ENCODE assay signal across 21 cellular contexts in genomic region chr16:1375741-1376410, GRCh38. TPM values are rescaled to one million over a fixed set of nuclear protein-coding genes. Genes with fewer than 3 reads are reported as not detected.
DNase-seq lines count a peak whose midpoint lies in the region; ATAC-seq, FAIRE-seq and TF ChIP-seq lines count a peak whose summit lies in the region.
"Had no signal": no experiment of that assay in that cellular context is flagged by ENCODE, and none has a peak within 500 bp of the region (broad histone marks: within the 10 kb centered on the region; RNA-seq: fewer than 3 reads in every experiment).

No MANE protein-coding gene starts in this region.

- H3K4me2 ChIP-seq in Karpas-422 (ENCODE audit: low read depth, low read length, poor library complexity, severe bottlenecking) (no peak overlapping the region), GM12878 (ENCODE audit: control insufficient read depth, insufficient read depth) (no peak overlapping the region)

- H2AFZ ChIP-seq in Karpas-422 (ENCODE audit: low read length), result no peak overlapping the region
- H2AFZ ChIP-seq in GM12878 (ENCODE audit: control insufficient read depth, low read depth, low read length), result no peak overlapping the region
- H2AFZ ChIP-seq: GM23248 had no signal

- peaks cover 51% of the 10 kb centered on the region for H3K36me3 Mint-ChIP-seq in stimulated activated effector memory CD8-positive, alpha-beta T cell treated with anti-CD3 and anti-CD28 coated beads, Interleukin-12 subunit alpha, Interleukin-12 subunit beta, amount 100 ng/mL, for 72 hours

- CTCF ChIA-PET in HEK293 (lab: Yijun Ruan, JAX) (interaction anchor here (3.4 kb wide), 1 partner anchor 12 kb away, joined by 30 read pairs; no protein-coding TSS in a partner anchor), GM12878 (lab: Yijun Ruan, JAX) (no interaction called here)

- no peaks in the 10 kb centered on the region for H3K9me3 Mint-ChIP-seq in stimulated activated effector memory CD8-positive, alpha-beta T cell treated with anti-CD3 and anti-CD28 coated beads, Interleukin-12 subunit alpha, Interleukin-12 subunit beta, amount 100 ng/mL, for 72 hours
- H3K9me3 Mint-ChIP-seq: CD4-positive, alpha-beta T cell; T-helper 1 cell treated with Interleukin-12 subunit alpha and Interleukin-12 subunit beta and Interleukin-4 antibody, amounts not matched to agents 30 μg/mL and 1 μg/mL, for 36 hours had no signal

- in situ Hi-C loops in GM12878 (cut with MboI), result no loop called here

- POLR2A ChIA-PET in HEK293 (lab: Yijun Ruan, JAX) (no interaction called here), GM12878 (lab: Charles Lee) (no interaction called here)

- RAD21 ChIA-PET in GM12878 (lab: Charles Lee; ENCODE audit: unreplicated experiment), result no interaction called here

- BruUV-seq in GM12878 (replicated peaks; lab: Mats Ljungman, UMichigan), result no TSS peak

- H3K9me3 ChIP-seq in HEK293 (ENCODE audit: control insufficient read depth, insufficient read depth, low read depth, low read length) (no peaks in the 10 kb centered on the region), Karpas-422 (ENCODE audit: low read length) (no peaks in the 10 kb centered on the region), GM12878 (replicated peaks; ENCODE audit: control insufficient read depth, insufficient read depth, low read length) (no peaks in the 10 kb centered on the region)
- H3K9me3 ChIP-seq: HAP-1, MG63, Peyer's patch had no signal

- no peak overlapping the region for H3K4me3 Mint-ChIP-seq in stimulated activated effector memory CD8-positive, alpha-beta T cell treated with anti-CD3 and anti-CD28 coated beads, Interleukin-12 subunit alpha, Interleukin-12 subunit beta, amount 100 ng/mL, for 72 hours
- H3K4me3 Mint-ChIP-seq: CD4-positive, alpha-beta T cell; T-helper 1 cell treated with Interleukin-12 subunit alpha and Interleukin-12 subunit beta and Interleukin-4 antibody, amounts not matched to agents 30 μg/mL and 1 μg/mL, for 36 hours had no signal

- no peak for TF ChIP-seq CTCF in HEK293 (tag by site-specific recombination; IDR thresholded peaks at IDR 0.05)
- TF ChIP-seq CTCF in GM12878 (IDR thresholded peaks at IDR 0.05 in 2 of 3, conservative IDR thresholded peaks at IDR 0.05 in 1 of 3; ENCODE audit: control insufficient read depth in 2 of 3, extremely low read depth in 1 of 3, insufficient read depth in 1 of 3, low read depth in 3 of 3, low read length in 3 of 3), result no peak

- intact Hi-C loops in GM12878 (cut with micrococcal nuclease; ENCODE audit: unreplicated experiment), result no loop called here

- peaks cover 18% of the 10 kb centered on the region for H3K79me2 ChIP-seq in Karpas-422 (ENCODE audit: low read length)
- H3K79me2 ChIP-seq in GM12878 (ENCODE audit: control insufficient read depth, insufficient read depth, low read length), result peaks cover 18% of the 10 kb centered on the region

- H3K4me1 ChIP-seq in HEK293 (ENCODE audit: control insufficient read depth, insufficient read depth, low read length) (0 out of 2 replicates have a peak, but pooled peaks cover 3% of the 10 kb centered on the region), Karpas-422 (ENCODE audit: low read length) (peaks cover 14% of the 10 kb centered on the region), GM12878 (ENCODE audit: control insufficient read depth, insufficient read depth, low read length) (peaks cover 8% of the 10 kb centered on the region; the same call in 1 of the 2 replicates)

- no peaks in the 10 kb centered on the region for H3K9me2 ChIP-seq in Karpas-422 (replicated peaks; ENCODE audit: insufficient read depth, low read length)

- peak; percentile 22; the same call in 1 of the 2 replicates for TF ChIP-seq POLR2A in GM12878 (IDR thresholded peaks at IDR 0.05; ENCODE audit: low read depth, low read length)

- H3K36me3 ChIP-seq in HEK293 (ENCODE audit: control insufficient read depth in 2 of 2, insufficient read depth in 1 of 2, low read length in 2 of 2) (peaks cover 0 to 22% of the 10 kb centered on the region in 2 experiments; a peak in 1 of 3 replicates), Karpas-422 (ENCODE audit: insufficient read depth, low read length) (no peaks in the 10 kb centered on the region), GM12878 (ENCODE audit: control insufficient read depth in 2 of 2, insufficient read depth in 2 of 2, low read length in 1 of 2) (no peaks in the 10 kb centered on the region; a peak in 3 of 4 replicates)

- TF ChIP-seq EP300 in GM12878 (IDR thresholded peaks at IDR 0.05; ENCODE audit: borderline replicate concordance in 1 of 2, control insufficient read depth in 1 of 2, low read depth in 2 of 2, low read length in 2 of 2), result no peak

- H3K4me3 ChIP-seq in HEK293 (ENCODE audit: low read depth, low read length), result no peak overlapping the region
- no peak overlapping the region for H3K4me3 ChIP-seq in Karpas-422 (ENCODE audit: low read length)
- H3K4me3 ChIP-seq in GM12878, result no peak overlapping the region
- H3K4me3 ChIP-seq: GM23248, HAP-1, MG63, Peyer's patch, SJSA1 had no signal

- H4K20me1 ChIP-seq in Karpas-422 (ENCODE audit: insufficient read depth, low read depth, low read length) (peaks cover 5% of the 10 kb centered on the region; the same call in 1 of the 2 replicates), GM12878 (ENCODE audit: control insufficient read depth, insufficient read depth) (no peaks in the 10 kb centered on the region)

- WGBS in GM12878 (ENCODE audit: insufficient coverage, insufficient replicate concordance, low lambda C conversion rate, missing lambda C conversion rate), result 96% methylated on average over 15 of the region's 19 CpGs

- SMC1A ChIA-PET in GM12878 (lab: Charles Lee; ENCODE audit: uncharacterized antibody, unreplicated experiment), result no interaction called here

- peaks cover 22% of the 10 kb centered on the region for H3K4me1 Mint-ChIP-seq in stimulated activated effector memory CD8-positive, alpha-beta T cell treated with anti-CD3 and anti-CD28 coated beads, Interleukin-12 subunit alpha, Interleukin-12 subunit beta, amount 100 ng/mL, for 72 hours

- H3K27ac Mint-ChIP-seq in stimulated activated effector memory CD8-positive, alpha-beta T cell treated with anti-CD3 and anti-CD28 coated beads, Interleukin-12 subunit alpha, Interleukin-12 subunit beta, amount 100 ng/mL, for 72 hours, result peak overlapping the region; percentile 81
- H3K27ac Mint-ChIP-seq: CD4-positive, alpha-beta T cell; T-helper 1 cell treated with Interleukin-12 subunit alpha and Interleukin-12 subunit beta and Interleukin-4 antibody, amounts not matched to agents 30 μg/mL and 1 μg/mL, for 36 hours had no signal

- FAIRE-seq in GM12878 (lab: Jason Lieb, UNC), result no peak

- no peak for TF ChIP-seq RAD21 in GM12878 (IDR thresholded peaks at IDR 0.05; ENCODE audit: insufficient read depth, low read depth, low read length)

- H3K27me3 ChIP-seq in Karpas-422 (ENCODE audit: low read length), result no peaks in the 10 kb centered on the region
- no peaks in the 10 kb centered on the region for H3K27me3 ChIP-seq in GM12878 (replicated peaks in 1 of 2; ENCODE audit: control insufficient read depth in 2 of 2, insufficient read depth in 2 of 2, low read length in 1 of 2)
- H3K27me3 ChIP-seq: MG63, Peyer's patch, SJSA1 had no signal

- no peak for ATAC-seq in GM12878
- no peak for ATAC-seq in stimulated activated effector memory CD8-positive, alpha-beta T cell treated with anti-CD3 and anti-CD28 coated beads, Interleukin-12 subunit alpha, Interleukin-12 subunit beta, amount 100 ng/mL, for 72 hours
- no peak for ATAC-seq in GM21723 (IDR thresholded peaks at IDR 0.05; ENCODE audit: unreplicated experiment)

- H3K27ac ChIP-seq in HEK293 (ENCODE audit: extremely low read depth, low read depth, low read length) (no peak overlapping the region), Karpas-422 (ENCODE audit: low read length) (no peak overlapping the region), GM12878 (ENCODE audit: control insufficient read depth, insufficient read depth) (no peak overlapping the region)
- H3K27ac ChIP-seq: GM23248, Peyer's patch, SJSA1 had no signal

- peak; percentile 38 for DNase-seq in Karpas-422
- no peak for DNase-seq in GM12878 (ENCODE audit: low read depth, low spot score)
- DNase-seq in stimulated activated effector memory CD8-positive, alpha-beta T cell treated with anti-CD3 and anti-CD28 coated beads, Interleukin-12 subunit alpha, Interleukin-12 subunit beta, amount 100 ng/mL, for 72 hours (ENCODE audit: low spot score in 2 of 2), result no peak
- no peak for DNase-seq in NCI-H2107 (lab: John Stamatoyannopoulos, UW)
- DNase-seq in putamen (ENCODE audit: low spot score), result no peak
- DNase-seq: CD4-positive, alpha-beta T cell; COR-L47; DMS79 treated with DMSO at 0.1 percent for 48 hours; GM23248; MG63; NCI-H1417; NCI-H187; NCI-H446 treated with DMSO at 0.1 percent for 48 hours; NCI-H748 treated with DMSO at 0.1 percent for 48 hours; NK-92 treated with Interleukin-12 subunit alpha and Interleukin-12 subunit beta, amount 100 ng/mL, for 24 hours; Peyer's patch had no signal

- no peak overlapping the region for H3K9ac ChIP-seq in Karpas-422 (ENCODE audit: low read length)
- no peak overlapping the region for H3K9ac ChIP-seq in GM12878 (ENCODE audit: control insufficient read depth, insufficient read depth, low read length)
- H3K9ac ChIP-seq: GM23248 had no signal

RNA-seq across cellular contexts. Expression of gene GNPTG, which starts 24.1 kb away (rescaled TPM):
- 19.6 and 39.1 TPM in 2 replicates for total RNA-seq in Karpas-422 (2014; rRNA removed; shearing (Covaris generic); ENCODE audit: low replicate concordance)
- total RNA-seq in GM12878 (2013; cell fraction: nucleolus; rRNA removed), result 14.1 and 16.1 TPM in 2 replicates
- total RNA-seq in GM12878 (2014; rRNA removed), result 19.8 and 21.9 TPM in 2 replicates
- 10.7 TPM in 2 replicates for total RNA-seq in GM12878 (2014; rRNA removed; fragmentation: Illumina TruSeq; extraction: Trizol)
- 23.6 and 25.3 TPM in 2 replicates for total RNA-seq in GM12878 (2021)
- 8.7 TPM for polyA plus RNA-seq in GM12878 (2011; ENCODE audit: low read depth)
- polyA plus RNA-seq in GM12878 (2011; rRNA removed), result 9.5 and 19.9 TPM in 2 replicates
- polyA plus RNA-seq in GM12878 (2011; cell fraction: cytosol; rRNA removed), result 27.0 and 37.0 TPM in 2 replicates
- 63.8 and 81.0 TPM in 2 replicates for polyA plus RNA-seq in GM12878 (2011; cell fraction: nucleus; rRNA removed)
- polyA plus RNA-seq in GM12878 (2012), result 21.9 and 23.7 TPM in 2 replicates
- 2.5 and 7.9 TPM in 2 replicates for polyA plus RNA-seq in GM12878 (2014; fragmentation: Illumina TruSeq; extraction: Trizol)
- polyA plus RNA-seq in GM12878 (2014; fragmentation: Nextera tagmentation; extraction: Ambion mirVana), result 1 to 10 TPM in 1 of 2 experiments, under 1 TPM in 1; 0.80 to 2.4 TPM
- polyA plus RNA-seq in GM12878 (2014; rRNA removed), result 29.9 and 36.9 TPM in 2 replicates
- 10 to 100 TPM; 25.9 to 32.6 TPM for polyA plus RNA-seq in GM12878 (2016; fragmentation: Nextera tagmentation; extraction: Ambion mirVana)
- 7.9 and 8.0 TPM in 2 replicates for polyA minus RNA-seq in GM12878 (2011; rRNA and poly(A)+ RNA removed)
- polyA minus RNA-seq in GM12878 (2011; cell fraction: cytosol; rRNA and poly(A)+ RNA removed), result 7.3 and 8.2 TPM in 2 replicates
- polyA minus RNA-seq in GM12878 (2011; cell fraction: nucleus; rRNA and poly(A)+ RNA removed), result 6.5 and 16.5 TPM in 2 replicates

RNA-seq across cellular contexts. Expression of gene TSR3, which starts 24.2 kb away (rescaled TPM):
- total RNA-seq in Karpas-422 (2014; rRNA removed; shearing (Covaris generic); ENCODE audit: low replicate concordance), result 20.1 and 70.0 TPM in 2 replicates
- total RNA-seq in GM12878 (2013; cell fraction: nucleolus; rRNA removed), result 6.0 and 6.3 TPM in 2 replicates
- total RNA-seq in GM12878 (2014; rRNA removed) (72.7 and 73.7 TPM in 2 replicates), GM12878 (2014; rRNA removed; fragmentation: Illumina TruSeq; extraction: Trizol) (20.9 and 23.4 TPM in 2 replicates), GM12878 (2021) (66.1 and 67.6 TPM in 2 replicates)
- 7.7 TPM for polyA plus RNA-seq in GM12878 (2011; ENCODE audit: low read depth)
- polyA plus RNA-seq in GM12878 (2011; rRNA removed) (12.3 and 26.2 TPM in 2 replicates), GM12878 (2014; fragmentation: Illumina TruSeq; extraction: Trizol) (0.81 and 9.9 TPM in 2 replicates), GM12878 (2014; fragmentation: Nextera tagmentation; extraction: Ambion mirVana) (10 to 100 TPM in 1 of 2 experiments, 1 to 10 TPM in 1; 3.4 to 11.2 TPM), GM12878 (2014; rRNA removed) (72.2 and 86.1 TPM in 2 replicates), GM12878 (2016; fragmentation: Nextera tagmentation; extraction: Ambion mirVana) (100 to 1,000 TPM; 101 to 108 TPM)
- polyA plus RNA-seq in GM12878 (2011; cell fraction: cytosol; rRNA removed), result 37.2 and 58.2 TPM in 2 replicates
- polyA plus RNA-seq in GM12878 (2011; cell fraction: nucleus; rRNA removed), result 25.4 and 32.3 TPM in 2 replicates
- polyA plus RNA-seq in GM12878 (2012), result 36.1 and 41.1 TPM in 2 replicates
- 5.3 and 22.8 TPM in 2 replicates for polyA minus RNA-seq in GM12878 (2011; rRNA and poly(A)+ RNA removed)
- polyA minus RNA-seq in GM12878 (2011; cell fraction: cytosol; rRNA and poly(A)+ RNA removed), result 16.0 and 19.3 TPM in 2 replicates
- 6.5 and 9.8 TPM in 2 replicates for polyA minus RNA-seq in GM12878 (2011; cell fraction: nucleus; rRNA and poly(A)+ RNA removed)

RNA-seq across cellular contexts. Expression of gene UNKL, which starts 38.6 kb away (rescaled TPM):
- 9.8 and 20.8 TPM in 2 replicates for total RNA-seq in Karpas-422 (2014; rRNA removed; shearing (Covaris generic); ENCODE audit: low replicate concordance)
- 59.6 and 66.8 TPM in 2 replicates for total RNA-seq in GM12878 (2013; cell fraction: nucleolus; rRNA removed)
- total RNA-seq in GM12878 (2014; rRNA removed) (7.5 and 12.4 TPM in 2 replicates), GM12878 (2014; rRNA removed; fragmentation: Illumina TruSeq; extraction: Trizol) (3.5 and 5.4 TPM in 2 replicates), GM12878 (2021) (18.4 and 21.6 TPM in 2 replicates)
- 6.8 TPM for polyA plus RNA-seq in GM12878 (2011; ENCODE audit: low read depth)
- polyA plus RNA-seq in GM12878 (2011; rRNA removed) (8.9 and 11.2 TPM in 2 replicates), GM12878 (2014; fragmentation: Illumina TruSeq; extraction: Trizol) (1.1 and 2.1 TPM in 2 replicates), GM12878 (2014; fragmentation: Nextera tagmentation; extraction: Ambion mirVana) (under 1 TPM; 0.40 to 0.57 TPM), GM12878 (2014; rRNA removed) (15.1 and 20.7 TPM in 2 replicates), GM12878 (2016; fragmentation: Nextera tagmentation; extraction: Ambion mirVana) (1 to 10 TPM; 8.6 to 9.6 TPM)
- polyA plus RNA-seq in GM12878 (2011; cell fraction: cytosol; rRNA removed), result 8.2 and 12.7 TPM in 2 replicates
- polyA plus RNA-seq in GM12878 (2011; cell fraction: nucleus; rRNA removed), result 109 and 131 TPM in 2 replicates
- polyA plus RNA-seq in GM12878 (2012), result 10.9 and 18.3 TPM in 2 replicates
- polyA minus RNA-seq in GM12878 (2011; rRNA and poly(A)+ RNA removed), result 4.3 and 6.6 TPM in 2 replicates
- 6.7 and 10.3 TPM in 2 replicates for polyA minus RNA-seq in GM12878 (2011; cell fraction: cytosol; rRNA and poly(A)+ RNA removed)
- polyA minus RNA-seq in GM12878 (2011; cell fraction: nucleus; rRNA and poly(A)+ RNA removed), result 14.6 and 20.2 TPM in 2 replicates

RNA-seq across cellular contexts. Expression of gene BAIAP3, which starts 42.4 kb away (rescaled TPM):
- total RNA-seq in Karpas-422 (2014; rRNA removed; shearing (Covaris generic); ENCODE audit: low replicate concordance), result 0.18 TPM in 1 of 2 replicates, not detected in the other
- 0.37 and 0.44 TPM in 2 replicates for total RNA-seq in GM12878 (2013; cell fraction: nucleolus; rRNA removed)
- total RNA-seq in GM12878 (2014; rRNA removed) (0.17 TPM in 1 of 2 replicates, not detected in the other), GM12878 (2014; rRNA removed; fragmentation: Illumina TruSeq; extraction: Trizol) (not detected in 2 replicates), GM12878 (2021) (0.56 and 0.58 TPM in 2 replicates)
- polyA plus RNA-seq in GM12878 (2011; ENCODE audit: low read depth), result 0.35 TPM
- polyA plus RNA-seq in GM12878 (2011; rRNA removed) (0.03 and 0.16 TPM in 2 replicates), GM12878 (2014; fragmentation: Illumina TruSeq; extraction: Trizol) (0.03 TPM in 1 of 2 replicates, not detected in the other), GM12878 (2014; fragmentation: Nextera tagmentation; extraction: Ambion mirVana) (not detected), GM12878 (2014; rRNA removed) (0.56 TPM in 2 replicates), GM12878 (2016; fragmentation: Nextera tagmentation; extraction: Ambion mirVana) (under 1 TPM; 0.14 to 0.31 TPM)
- 0.03 and 0.15 TPM in 2 replicates for polyA plus RNA-seq in GM12878 (2011; cell fraction: cytosol; rRNA removed)
- 0.99 and 1.3 TPM in 2 replicates for polyA plus RNA-seq in GM12878 (2011; cell fraction: nucleus; rRNA removed)
- polyA plus RNA-seq in GM12878 (2012), result 0.70 and 1.6 TPM in 2 replicates
- not detected in 2 replicates for polyA minus RNA-seq in GM12878 (2011; rRNA and poly(A)+ RNA removed)
- polyA minus RNA-seq in GM12878 (2011; cell fraction: cytosol; rRNA and poly(A)+ RNA removed), result not detected in 2 replicates
- 0.19 and 0.48 TPM in 2 replicates for polyA minus RNA-seq in GM12878 (2011; cell fraction: nucleus; rRNA and poly(A)+ RNA removed)

RNA-seq across cellular contexts. Expression of gene UQCC4, which starts 44.7 kb away (rescaled TPM):
- 19.0 and 22.2 TPM in 2 replicates for total RNA-seq in Karpas-422 (2014; rRNA removed; shearing (Covaris generic); ENCODE audit: low replicate concordance)
- total RNA-seq in GM12878 (2013; cell fraction: nucleolus; rRNA removed), result 7.8 and 10.6 TPM in 2 replicates
- total RNA-seq in GM12878 (2014; rRNA removed), result 23.8 and 29.2 TPM in 2 replicates
- total RNA-seq in GM12878 (2014; rRNA removed; fragmentation: Illumina TruSeq; extraction: Trizol), result 12.4 and 15.1 TPM in 2 replicates
- total RNA-seq in GM12878 (2021), result 21.9 and 23.7 TPM in 2 replicates
- polyA plus RNA-seq in GM12878 (2011; ENCODE audit: low read depth), result 12.4 TPM
- 24.5 and 32.9 TPM in 2 replicates for polyA plus RNA-seq in GM12878 (2011; rRNA removed)
- 41.9 and 49.1 TPM in 2 replicates for polyA plus RNA-seq in GM12878 (2011; cell fraction: cytosol; rRNA removed)
- polyA plus RNA-seq in GM12878 (2011; cell fraction: nucleus; rRNA removed), result 21.9 and 25.0 TPM in 2 replicates
- 15.1 and 16.1 TPM in 2 replicates for polyA plus RNA-seq in GM12878 (2012)
- 4.1 and 9.2 TPM in 2 replicates for polyA plus RNA-seq in GM12878 (2014; fragmentation: Illumina TruSeq; extraction: Trizol)
- polyA plus RNA-seq in GM12878 (2014; fragmentation: Nextera tagmentation; extraction: Ambion mirVana), result 1 to 10 TPM; 1.7 to 4.7 TPM
- 25.4 and 27.1 TPM in 2 replicates for polyA plus RNA-seq in GM12878 (2014; rRNA removed)
- 10 to 100 TPM; 45.3 to 56.1 TPM for polyA plus RNA-seq in GM12878 (2016; fragmentation: Nextera tagmentation; extraction: Ambion mirVana)
- 12.1 and 16.2 TPM in 2 replicates for polyA minus RNA-seq in GM12878 (2011; rRNA and poly(A)+ RNA removed)
- polyA minus RNA-seq in GM12878 (2011; cell fraction: cytosol; rRNA and poly(A)+ RNA removed), result 6.8 and 7.5 TPM in 2 replicates
- 6.4 and 13.4 TPM in 2 replicates for polyA minus RNA-seq in GM12878 (2011; cell fraction: nucleus; rRNA and poly(A)+ RNA removed)
